18 cellular contexts compared by ENCODE assay signal in the genomic region with DNA sequence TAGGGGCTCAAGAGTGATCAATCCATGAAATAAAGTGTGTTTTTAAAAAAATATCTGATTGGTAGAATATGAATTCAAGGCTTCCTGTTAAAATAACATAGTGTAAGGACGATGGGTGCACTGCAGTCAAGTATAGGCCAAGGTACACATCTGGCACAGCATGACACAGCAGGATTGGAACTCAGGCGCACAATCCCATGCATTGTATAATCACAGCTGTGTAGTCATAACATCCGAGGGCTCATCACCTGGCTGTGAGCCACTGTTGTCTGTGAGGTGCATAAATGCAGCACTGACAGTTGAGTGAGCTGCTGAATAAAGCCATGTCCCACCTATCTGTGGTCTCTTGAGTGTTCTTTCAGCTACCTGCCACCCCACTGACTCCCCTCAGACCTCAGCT.
DNase-seq lines count a peak whose midpoint lies in the region; ATAC-seq and TF ChIP-seq lines count a peak whose summit lies in the region.
"Had no signal": no experiment of that assay in that cellular context is flagged by ENCODE, and none has a peak within 500 bp of the region (broad histone marks: within the 10 kb centered on the region; RNA-seq: fewer than 3 reads in every experiment).

No MANE protein-coding gene starts in this region.

- peak; percentile 26 for ATAC-seq in esophagus mucosa
- ATAC-seq in HG03521 (IDR thresholded peaks at IDR 0.05; ENCODE audit: unreplicated experiment): no peak
- ATAC-seq: activated CD4-positive, CD25-positive, alpha-beta regulatory T cell treated with anti-CD3 and anti-CD28 coated beads, Interleukin-2, amount 50 U/mL, for 24 hours; CD8-positive, alpha-beta T cell had no signal

- no peaks in the 10 kb centered on the region for H3K9me3 ChIP-seq in sigmoid colon

- peak overlapping the region in 3 of 4 donors; percentile 72 to 79 (median 73) for H3K27ac ChIP-seq in sigmoid colon

- H3K4me3 ChIP-seq in sigmoid colon: no peak overlapping the region
- H3K4me3 ChIP-seq: lung had no signal

- peaks cover 0 to 38% (median 36%) of the 10 kb centered on the region in 4 donors for H3K4me1 ChIP-seq in sigmoid colon

- intact Hi-C loops in sigmoid colon (cut with DNase I): no loop called here

- H3K36me3 ChIP-seq in sigmoid colon: no peaks in the 10 kb centered on the region

- DNase-seq in DMS53 (lab: John Stamatoyannopoulos, UW): peak; percentile 68
- DNase-seq in HT1080 (ENCODE audit: low read depth): peak; percentile 57
- no peak for DNase-seq in sigmoid colon
- DNase-seq in SW480 (ENCODE audit: low spot score): no peak
- no peak for DNase-seq in islet precursor cell
- DNase-seq in NCI-H524 (lab: John Stamatoyannopoulos, UW): no peak
- DNase-seq: activated naive CD4-positive, alpha-beta T cell treated with anti-CD3 and anti-CD28 coated beads, Interleukin-2, amount 10 ng/mL, durations not matched to agents 7 days and 5 days; activated T-cell treated with anti-CD3 and anti-CD28 coated beads, Interleukin-2, amount 50 U/mL, for 24 hours; aorta; CD8-positive, alpha-beta T cell; cerebellar nuclear complex; hippocampal formation; NCI-H2107; NCI-H526 had no signal

- WGBS in sigmoid colon, 2 donors: 63 to 75% methylated on average over 3 of the region's 3 CpGs

- TF ChIP-seq POLR2A in sigmoid colon (IDR thresholded peaks at IDR 0.05): no peak

- TF ChIP-seq CTCF in sigmoid colon (IDR thresholded peaks at IDR 0.05): no peak

- TF ChIP-seq EP300 in sigmoid colon (IDR thresholded peaks at IDR 0.05): no peak

- H3K27me3 ChIP-seq in sigmoid colon: no peaks in the 10 kb centered on the region

Comparison
In these comparisons a context has a peak if more than half of its experiments do, and no peak if none do; other contexts are left out.
1. DNase-seq: peak in DMS53 (single experiment) and HT1080 (single experiment); none in sigmoid colon (single experiment), SW480 (single experiment), islet precursor cell (single experiment) and NCI-H524 (0 of 2).